In the genomic region with DNA sequence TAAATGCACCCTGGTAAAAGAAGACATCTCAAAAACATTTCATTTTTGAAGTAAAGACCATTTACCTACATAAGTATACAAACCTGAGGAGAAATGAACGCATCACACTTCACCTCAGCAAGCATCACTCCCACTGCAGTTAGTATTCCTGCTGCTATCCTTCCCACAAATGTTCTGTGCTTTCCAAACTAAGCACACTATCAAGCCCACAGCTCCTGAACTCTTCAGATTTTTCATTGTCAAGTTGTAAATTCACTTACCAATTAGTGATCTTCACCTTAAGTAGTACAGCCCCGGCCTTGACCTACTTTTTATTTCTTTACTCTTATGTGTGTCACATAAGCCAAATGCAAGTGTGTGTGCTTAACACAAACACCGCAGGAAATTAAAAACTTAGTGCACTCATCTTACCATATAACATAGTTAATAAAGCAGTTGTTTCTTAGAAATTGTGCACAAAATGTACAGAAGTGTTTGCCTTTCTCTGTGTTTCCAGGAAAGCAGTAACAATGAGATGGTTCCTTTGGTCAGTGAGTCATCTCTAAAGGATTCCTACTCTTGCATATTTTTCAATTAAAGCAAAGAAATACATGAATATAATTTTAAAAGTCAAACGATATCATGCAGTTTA, we compare ENCODE assay signal across 12 cellular contexts.
DNase-seq lines count a peak whose midpoint lies in the region; ATAC-seq, FAIRE-seq and TF ChIP-seq lines count a peak whose summit lies in the region.
"Had no signal": no experiment of that assay in that cellular context is flagged by ENCODE, and none has a peak within 500 bp of the region (broad histone marks: within the 10 kb centered on the region; RNA-seq: fewer than 3 reads in every experiment).

No MANE protein-coding gene starts in this region.

- H4K8ac ChIP-seq in mesenchymal stem cell (ENCODE audit: low read length): no peak overlapping the region

- ATAC-seq in GM21723 (IDR thresholded peaks at IDR 0.05; ENCODE audit: unreplicated experiment) (no peak), HG03442 (IDR thresholded peaks at IDR 0.05; ENCODE audit: unreplicated experiment) (no peak)
- ATAC-seq: GM12878, GM23338 had no signal

- no peak overlapping the region for H2BK120ac ChIP-seq in mesenchymal stem cell (ENCODE audit: low read depth, low read length)

- TF ChIP-seq CTCF in bronchial epithelial cell (IDR thresholded peaks at IDR 0.05; ENCODE audit: insufficient read depth, low read length, severe bottlenecking): no peak

- no peak overlapping the region for H4K91ac ChIP-seq in mesenchymal stem cell (ENCODE audit: low read length)

- no peak overlapping the region for H3K23ac ChIP-seq in mesenchymal stem cell (ENCODE audit: low read length in 2 of 2)

- no peak overlapping the region for H3K14ac ChIP-seq in mesenchymal stem cell (ENCODE audit: low read length in 2 of 2)

- H3K27me3 ChIP-seq in bronchial epithelial cell (ENCODE audit: control insufficient read depth, insufficient read depth, low read length) (no peaks in the 10 kb centered on the region), mesenchymal stem cell (ENCODE audit: control insufficient read depth in 1 of 2, insufficient read depth in 1 of 2, low read length in 2 of 2) (no peaks in the 10 kb centered on the region)
- H3K27me3 ChIP-seq: tibial nerve had no signal

- no peak overlapping the region for H3K4me2 ChIP-seq in mesenchymal stem cell (ENCODE audit: low read length, poor library complexity, severe bottlenecking)
- H3K4me2 ChIP-seq: GM23338 had no signal

- no peak overlapping the region for H2BK15ac ChIP-seq in mesenchymal stem cell (ENCODE audit: low read depth, poor library complexity, severe bottlenecking)

- H3K36me3 ChIP-seq in bronchial epithelial cell (ENCODE audit: control insufficient read depth, insufficient read depth, low read length) (no peaks in the 10 kb centered on the region), mesenchymal stem cell (ENCODE audit: control insufficient read depth in 1 of 2, insufficient read depth in 2 of 2, low read depth in 1 of 2, low read length in 2 of 2) (no peaks in the 10 kb centered on the region)
- H3K36me3 ChIP-seq: tibial nerve had no signal

- WGBS in mesenchymal stem cell: 89% methylated on average over 3 of the region's 4 CpGs

- no peak for FAIRE-seq in bronchial epithelial cell (lab: Jason Lieb, UNC)
- FAIRE-seq: GM12878 had no signal

- H2AFZ ChIP-seq in mesenchymal stem cell (ENCODE audit: low read depth, low read length): no peak overlapping the region

- H3K4me3 ChIP-seq in bronchial epithelial cell (ENCODE audit: low read depth, low read length) (no peak overlapping the region), mesenchymal stem cell (ENCODE audit: insufficient read depth in 1 of 2, low read depth in 1 of 2, low read length in 2 of 2) (no peak overlapping the region)
- H3K4me3 ChIP-seq: GM12878, GM23338, skin epidermis, tibial nerve had no signal

- H3K79me1 ChIP-seq in mesenchymal stem cell (replicated peaks; ENCODE audit: low read length, poor library complexity, severe bottlenecking): no peaks in the 10 kb centered on the region

- peak overlapping the region; percentile 14 for H3K27ac ChIP-seq in mesenchymal stem cell (ENCODE audit: low read length, poor library complexity, severe bottlenecking)
- H3K27ac ChIP-seq: skin epidermis, tibial nerve had no signal

- peak; percentile 69 for DNase-seq in GM03348 (ENCODE audit: low spot score)
- peak; percentile 25 for DNase-seq in M059J (ENCODE audit: low read depth)
- DNase-seq in bronchial epithelial cell (ENCODE audit: low read depth): peak; percentile 48
- DNase-seq in mesenchymal stem cell: peak; percentile 3
- DNase-seq in C1 segment of cervical spinal cord (lab: John Stamatoyannopoulos, UW): no peak
- DNase-seq: NCI-H82 had no signal

- no peak overlapping the region for H3K4ac ChIP-seq in mesenchymal stem cell (ENCODE audit: low read depth in 1 of 2, low read length in 2 of 2)

- no peak overlapping the region for H2AK5ac ChIP-seq in mesenchymal stem cell (ENCODE audit: low read length, severe bottlenecking)

- no peaks in the 10 kb centered on the region for H3K9me3 ChIP-seq in mesenchymal stem cell (ENCODE audit: control insufficient read depth, low read length)
- H3K9me3 ChIP-seq: tibial nerve had no signal

- no peak overlapping the region for H3K18ac ChIP-seq in mesenchymal stem cell (ENCODE audit: low read depth in 1 of 2, low read length in 2 of 2)

- H3K9ac ChIP-seq in mesenchymal stem cell (ENCODE audit: low read length): no peak overlapping the region

- no peak overlapping the region for H2BK5ac ChIP-seq in mesenchymal stem cell (ENCODE audit: low read depth, low read length, poor library complexity, severe bottlenecking)

- H3K4me1 ChIP-seq in mesenchymal stem cell (ENCODE audit: control insufficient read depth, insufficient read depth, low read depth, low read length): no peaks in the 10 kb centered on the region
- H3K4me1 ChIP-seq: tibial nerve had no signal

- no peak overlapping the region for H2BK12ac ChIP-seq in mesenchymal stem cell (ENCODE audit: low read length in 2 of 2)

Comparison
In these comparisons a context has a peak if more than half of its experiments do, and no peak if none do; other contexts are left out.
1. DNase-seq: peak in GM03348 (single experiment), M059J (single experiment), bronchial epithelial cell (single experiment) and mesenchymal stem cell (single experiment); none in C1 segment of cervical spinal cord (0 of 14).